8 cellular contexts compared by ENCODE assay signal in the genomic region with DNA sequence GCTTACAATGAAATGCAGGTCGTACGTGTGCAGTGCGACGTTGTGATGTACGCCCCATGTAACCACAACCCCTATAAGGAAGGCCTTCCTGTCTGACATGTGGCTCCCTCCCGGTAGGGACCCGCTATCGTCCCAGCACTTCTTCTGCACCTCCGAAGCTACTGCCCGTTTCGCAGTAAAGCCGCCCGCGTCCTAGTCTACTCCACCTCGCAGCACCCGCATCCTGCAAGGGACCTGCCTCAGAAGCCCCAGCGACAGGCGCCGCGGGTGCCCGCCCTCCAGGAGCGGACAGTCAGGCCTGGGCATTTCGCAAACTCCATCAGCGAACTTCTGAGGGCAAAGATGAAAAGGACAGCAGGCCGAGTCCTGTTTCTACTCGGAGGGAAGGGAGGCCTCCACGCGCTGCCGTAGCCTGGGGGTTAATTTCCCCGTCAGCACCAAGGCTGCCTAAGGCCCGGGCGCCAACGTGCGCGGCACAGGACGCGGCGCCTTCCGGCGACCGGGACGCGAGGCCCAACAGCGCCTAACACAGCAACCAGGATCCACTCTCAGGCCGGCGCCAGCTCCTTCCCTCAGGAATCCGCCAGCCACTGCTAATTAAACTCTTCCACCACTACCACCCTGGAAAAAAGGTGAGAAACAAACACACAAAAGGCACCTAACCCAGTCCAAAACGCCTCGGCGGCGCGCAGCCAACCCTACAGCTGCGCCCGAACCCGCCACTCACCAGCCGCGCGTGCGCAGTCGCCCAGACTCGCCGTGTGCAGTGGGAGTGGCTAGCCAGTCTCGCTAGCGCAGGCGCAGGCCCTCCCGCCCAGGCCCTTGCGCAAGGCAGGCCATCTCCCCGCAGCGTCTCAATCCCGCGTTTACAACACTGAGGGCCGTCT. TPM values are rescaled to one million over a fixed set of nuclear protein-coding genes. Genes with fewer than 3 reads are reported as not detected.
A peak's percentile ranks its signal among the peaks of the same experiment; 100 is the strongest.
DNase-seq lines count a peak whose midpoint lies in the region; ATAC-seq and TF ChIP-seq lines count a peak whose summit lies in the region.

EEF1AKMT1 (minus strand) TSS at position 768 of the 887 bp plus-strand sequence. CDS start 16,363 bp downstream, outside the sequence.

- peak within 1 kb of the TSS; percentile 59 to 66 for H3K4me3 ChIP-seq in cardiac fibroblast (replicated peaks in 1 of 2; ENCODE audit: low read depth in 2 of 2, low read length in 2 of 2)
- H3K4me3 ChIP-seq in smooth muscle cell = peak within 1 kb of the TSS; percentile 54

- peaks cover 7% of the 10 kb centered on the region for H3K36me3 Mint-ChIP-seq in WTC11

- WGBS in smooth muscle cell (ENCODE audit: low lambda C conversion rate) = under 1% methylated on average over 72 of the region's 72 CpGs

- POLR2A ChIA-PET in WTC11 (lab: Charles Lee) = no interaction called here

- H3F3A ChIP-seq in smooth muscle cell (ENCODE audit: low read depth) = no peaks in the 10 kb centered on the region

- CTCF ChIA-PET in WTC11 (lab: Charles Lee) = interaction anchor here (1.0 to 1.5 kb wide), 3 partner anchors 52 to 252 kb away, joined by 3 to 4 read pairs (median 3); no protein-coding TSS in a partner anchor

- no peaks in the 10 kb centered on the region for H3K27me3 Mint-ChIP-seq in WTC11 (ENCODE audit: low read depth)

- H3K4me1 ChIP-seq in smooth muscle cell (ENCODE audit: low read depth) = peaks cover 6% of the 10 kb centered on the region

- H3K4me2 ChIP-seq in smooth muscle cell = peak within 1 kb of the TSS; percentile 87

- TF ChIP-seq CTCF in WTC11 (IDR thresholded peaks at IDR 0.05) (no peak), cardiac fibroblast (IDR thresholded peaks at IDR 0.05; ENCODE audit: low read depth, low read length) (no peak), smooth muscle cell (IDR thresholded peaks at IDR 0.05; ENCODE audit: borderline replicate concordance, insufficient read depth, poor library complexity, severe bottlenecking) (no peak)

- peak within 1 kb of the TSS; percentile 92 for H3K27ac Mint-ChIP-seq in WTC11

- peaks cover 9% of the 10 kb centered on the region; the same call in 1 of the 2 replicates for H3K9me3 Mint-ChIP-seq in WTC11

- H3K27me3 ChIP-seq in smooth muscle cell (ENCODE audit: low read depth) = no peaks in the 10 kb centered on the region

- H4K20me1 ChIP-seq in smooth muscle cell (ENCODE audit: low read depth) = no peaks in the 10 kb centered on the region

- H3K4me1 Mint-ChIP-seq in WTC11 = peaks cover 26% of the 10 kb centered on the region

- DNase-seq in ACHN = peak; percentile 91
- peak; percentile 94 for DNase-seq in NCI-H2227 (lab: John Stamatoyannopoulos, UW; ENCODE audit: unreplicated experiment)
- DNase-seq in WTC11 (ENCODE audit: low spot score) = peak; percentile 95
- DNase-seq in cardiac fibroblast (ENCODE audit: low read depth in 2 of 2) = peak; percentile 93 to 96
- peak; percentile 93 for DNase-seq in iPS-NIHi7 (ENCODE audit: extremely low spot score)
- peak; percentile 81 for DNase-seq in smooth muscle cell (lab: John Stamatoyannopoulos, UW; ENCODE audit: unreplicated experiment)

- peaks cover 5% of the 10 kb centered on the region for H3K79me2 ChIP-seq in smooth muscle cell (ENCODE audit: low read depth)

- peak within 1 kb of the TSS; percentile 68 for H3K9ac ChIP-seq in smooth muscle cell (ENCODE audit: low read depth)

- ATAC-seq in GM18907 (IDR thresholded peaks at IDR 0.05; ENCODE audit: unreplicated experiment) = peak; percentile 82
- ATAC-seq in HG03139 (IDR thresholded peaks at IDR 0.05; ENCODE audit: unreplicated experiment) = peak; percentile 72
- ATAC-seq in WTC11 = peak; percentile 92

- in situ Hi-C loops in ACHN (cut with HindIII; ENCODE audit: low pct_ligation_motif_present, low pct_unique_long_range_greater_than_20kb, low sequenced_read_pairs) = no loop called here

- H3K4me3 Mint-ChIP-seq in WTC11 = peak within 1 kb of the TSS; percentile 84

- H3K9me3 ChIP-seq in smooth muscle cell (replicated peaks; ENCODE audit: low read depth) = no peaks in the 10 kb centered on the region

- H3K36me3 ChIP-seq in smooth muscle cell (ENCODE audit: low read depth) = peaks cover 5% of the 10 kb centered on the region

- H2AFZ ChIP-seq in smooth muscle cell (ENCODE audit: low read depth) = peak within 1 kb of the TSS; percentile 41

- peak within 1 kb of the TSS; percentile 67 for H3K27ac ChIP-seq in smooth muscle cell (ENCODE audit: low read depth)

TF ChIP-seq in WTC11, 78 proteins besides CTCF, POLR2A, EP300 and RAD21 (continues in another document):
- TF ChIP-seq GTF2I (CRISPR knock-in tag; conservative IDR thresholded peaks at IDR 0.05) = no peak
- no peak for TF ChIP-seq ZNF219 (CRISPR knock-in tag; IDR thresholded peaks at IDR 0.05; ENCODE audit: borderline replicate concordance)
- TF ChIP-seq AR (CRISPR knock-in tag; IDR thresholded peaks at IDR 0.05) = no peak
- TF ChIP-seq ZNF281 (CRISPR knock-in tag; IDR thresholded peaks at IDR 0.05) = no peak
- no peak for TF ChIP-seq IRF2 (CRISPR knock-in tag; IDR thresholded peaks at IDR 0.05; ENCODE audit: borderline replicate concordance, low read depth)
- TF ChIP-seq, protein P1, sequence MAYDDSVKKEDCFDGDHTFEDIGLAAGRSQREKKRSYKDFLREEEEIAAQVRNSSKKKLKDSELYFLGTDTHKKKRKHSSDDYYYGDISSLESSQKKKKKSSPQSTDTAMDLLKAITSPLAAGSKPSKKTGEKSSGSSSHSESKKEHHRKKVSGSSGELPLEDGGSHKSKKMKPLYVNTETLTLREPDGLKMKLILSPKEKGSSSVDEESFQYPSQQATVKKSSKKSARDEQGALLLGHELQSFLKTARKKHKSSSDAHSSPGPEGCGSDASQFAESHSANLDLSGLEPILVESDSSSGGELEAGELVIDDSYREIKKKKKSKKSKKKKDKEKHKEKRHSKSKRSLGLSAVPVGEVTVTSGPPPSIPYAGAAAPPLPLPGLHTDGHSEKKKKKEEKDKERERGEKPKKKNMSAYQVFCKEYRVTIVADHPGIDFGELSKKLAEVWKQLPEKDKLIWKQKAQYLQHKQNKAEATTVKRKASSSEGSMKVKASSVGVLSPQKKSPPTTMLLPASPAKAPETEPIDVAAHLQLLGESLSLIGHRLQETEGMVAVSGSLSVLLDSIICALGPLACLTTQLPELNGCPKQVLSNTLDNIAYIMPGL (CRISPR knock-in tag; IDR thresholded peaks at IDR 0.05) = peak; percentile 47; the same call in 1 of the 2 replicates
- peak; percentile 80; the same call in 1 of the 2 replicates for TF ChIP-seq JUN (CRISPR knock-in tag; IDR thresholded peaks at IDR 0.05)
- no peak for TF ChIP-seq NFYB (CRISPR knock-in tag; conservative IDR thresholded peaks at IDR 0.05; ENCODE audit: low read depth)
- no peak for TF ChIP-seq HMGA2 (CRISPR knock-in tag; IDR thresholded peaks at IDR 0.05)
- peak; percentile 60; the same call in 1 of the 2 replicates for TF ChIP-seq TEAD1 (CRISPR knock-in tag; IDR thresholded peaks at IDR 0.05)
- TF ChIP-seq FOXK1 (CRISPR knock-in tag; IDR thresholded peaks at IDR 0.05) = peak; percentile 43
- peak; percentile 68 for TF ChIP-seq ZNF423 (CRISPR knock-in tag; IDR thresholded peaks at IDR 0.05)
- TF ChIP-seq MXD4 (CRISPR knock-in tag; IDR thresholded peaks at IDR 0.05; ENCODE audit: borderline replicate concordance) = no peak

RNA-seq across cellular contexts. Expression of gene EEF1AKMT1, which starts in this region (rescaled TPM):
- total RNA-seq in WTC11 (2021) = 2.6 to 4.6 TPM (median 2.9 TPM) in 3 replicates
- 7.4 and 17.3 TPM in 2 replicates for total RNA-seq in smooth muscle cell
- polyA plus RNA-seq in smooth muscle cell = 14.6 and 15.0 TPM in 2 replicates

Comparison
In these comparisons a context has a peak if more than half of its experiments do, and no peak if none do; other contexts are left out.
1. Peak in every context shown above with its lines: DNase-seq, ATAC-seq, H3K4me3 ChIP-seq and H3K27ac ChIP-seq.